In genomic region chr20:57130160-57130772, GRCh38 we compare ENCODE assay signal across 20 cellular contexts.
"Had no signal": no experiment of that assay in that cellular context is flagged by ENCODE, and none has a peak within 500 bp of the region (broad histone marks: within the 10 kb centered on the region; RNA-seq: fewer than 3 reads in every experiment).

No MANE protein-coding gene starts in this region.

- H3K36me3 ChIP-seq: brain microvascular endothelial cell, gastroesophageal sphincter, heart right ventricle, left lung, neutrophil, right atrium auricular region, tibial nerve, vagina had no signal

- H3K27me3 ChIP-seq: brain microvascular endothelial cell, right atrium auricular region, tibial nerve, vagina had no signal

- H3K4me3 ChIP-seq: gastroesophageal sphincter, heart right ventricle, left lung, right atrium auricular region, skin epidermis, tibial nerve, vagina had no signal

- DNase-seq: activated CD4-positive, CD25-positive, alpha-beta regulatory T cell treated with anti-CD3 and anti-CD28 coated beads, Interleukin-2, amount 50 U/mL, for 72 hours; activated naive CD4-positive, alpha-beta T cell; activated naive CD8-positive, alpha-beta T cell treated with anti-CD3 and anti-CD28 coated beads, Interleukin-2, amount 10 ng/mL, durations not matched to agents 7 days and 5 days; activated T-cell treated with anti-CD3 and anti-CD28 coated beads for 4 hours; brain microvascular endothelial cell; dermis blood vessel endothelial cell; erythroblast; heart right ventricle; left lung; naive thymus-derived CD8-positive, alpha-beta T cell; posterior cingulate gyrus; stimulated activated CD4-positive, alpha-beta T cell treated with anti-CD3 and anti-CD28 coated beads, Interleukin-15, amount 100 ng/mL, for 24 hours; stimulated activated CD4-positive, alpha-beta T cell treated with anti-CD3 and anti-CD28 coated beads, Interleukin-4, amount 100 ng/mL, for 24 hours; stimulated activated naive CD4-positive, alpha-beta T cell had no signal

- ATAC-seq: gastroesophageal sphincter; heart right ventricle; left lung; naive thymus-derived CD8-positive, alpha-beta T cell had no signal

- H3K9me3 ChIP-seq: gastroesophageal sphincter, heart right ventricle, left lung, neutrophil, right atrium auricular region, tibial nerve, vagina had no signal

- H3K4me1 ChIP-seq: gastroesophageal sphincter, left lung, right atrium auricular region, tibial nerve, vagina had no signal

- H3K27ac ChIP-seq: brain microvascular endothelial cell, gastroesophageal sphincter, heart right ventricle, left lung, neutrophil, right atrium auricular region, skin epidermis, tibial nerve, vagina had no signal
